ENCODE assay signal across 8 cellular contexts in genomic region chr16:89216315-89217137, GRCh38. TPM values are rescaled to one million over a fixed set of nuclear protein-coding genes. Genes with fewer than 3 reads are reported as not detected.
DNase-seq lines count a peak whose midpoint lies in the region; ATAC-seq and TF ChIP-seq lines count a peak whose summit lies in the region.

No MANE protein-coding gene starts in this region.

- peak overlapping the region; percentile 90 for H3K4me3 Mint-ChIP-seq in activated naive CD4-positive, alpha-beta T cell treated with anti-CD3 and anti-CD28 coated beads, Interleukin-2, amount 10 ng/mL, durations not matched to agents 7 days and 5 days

- ATAC-seq in HG02588 (IDR thresholded peaks at IDR 0.05; ENCODE audit: unreplicated experiment): no peak

- H3K27me3 ChIP-seq in neutrophil (no peaks in the 10 kb centered on the region), stomach smooth muscle (ENCODE audit: control insufficient read depth in 1 of 2, insufficient read depth in 2 of 2, low read length in 2 of 2) (no peaks in the 10 kb centered on the region)

- H3K9me3 Mint-ChIP-seq in activated naive CD4-positive, alpha-beta T cell treated with anti-CD3 and anti-CD28 coated beads, Interleukin-2, amount 10 ng/mL, durations not matched to agents 7 days and 5 days: no peaks in the 10 kb centered on the region

- peak overlapping the region; percentile 85 for H3K27ac ChIP-seq in KOPT-K1 (ENCODE audit: low read depth, low read length, poor library complexity, severe bottlenecking)
- peak overlapping the region; percentile 99 for H3K27ac ChIP-seq in neutrophil
- H3K27ac ChIP-seq in stomach smooth muscle (ENCODE audit: low read length): peak overlapping the region; percentile 95

- peaks cover 18 to 19% of the 10 kb centered on the region in 2 experiments for H3K4me1 ChIP-seq in neutrophil (ENCODE audit: control insufficient read depth in 1 of 2, insufficient read depth in 1 of 2, low read depth in 1 of 2, low read length in 1 of 2)
- peaks cover 6% of the 10 kb centered on the region for H3K4me1 ChIP-seq in stomach smooth muscle (ENCODE audit: control insufficient read depth, insufficient read depth, low read length)

- peak overlapping the region; percentile 81 for H3K27ac Mint-ChIP-seq in activated naive CD4-positive, alpha-beta T cell treated with anti-CD3 and anti-CD28 coated beads, Interleukin-2, amount 10 ng/mL, durations not matched to agents 7 days and 5 days

- peaks cover 27% of the 10 kb centered on the region for H3K4me1 Mint-ChIP-seq in activated naive CD4-positive, alpha-beta T cell treated with anti-CD3 and anti-CD28 coated beads, Interleukin-2, amount 10 ng/mL, durations not matched to agents 7 days and 5 days

- H3K4me3 ChIP-seq in neutrophil (ENCODE audit: low read depth in 1 of 2, low read length in 1 of 2) (peak overlapping the region; percentile 80 to 95), stomach smooth muscle (ENCODE audit: low read length in 2 of 2) (peak overlapping the region; percentile 89 to 94)

- H3K9ac ChIP-seq in stomach smooth muscle (ENCODE audit: low read length in 2 of 2): peak overlapping the region; percentile 93 to 95

- peaks cover 3% of the 10 kb centered on the region for H3K27me3 Mint-ChIP-seq in activated naive CD4-positive, alpha-beta T cell treated with anti-CD3 and anti-CD28 coated beads, Interleukin-2, amount 10 ng/mL, durations not matched to agents 7 days and 5 days

- CTCF ChIA-PET in activated naive CD4-positive, alpha-beta T cell treated with anti-CD3 and anti-CD28 coated beads, Interleukin-2, amount 10 ng/mL, durations not matched to agents 7 days and 5 days (lab: Charles Lee): interaction anchor here (0.8 to 1.5 kb wide), 4 partner anchors 272 to 406 kb away, joined by 3 to 5 read pairs (median 4); no protein-coding TSS in a partner anchor

- H3K9me3 ChIP-seq in KOPT-K1 (ENCODE audit: insufficient read depth, low read length, poor library complexity, severe bottlenecking): no peaks in the 10 kb centered on the region
- H3K9me3 ChIP-seq in neutrophil: no peaks in the 10 kb centered on the region
- no peaks in the 10 kb centered on the region for H3K9me3 ChIP-seq in stomach smooth muscle (ENCODE audit: control insufficient read depth in 2 of 2, low read length in 2 of 2)

- H3K36me3 Mint-ChIP-seq in activated naive CD4-positive, alpha-beta T cell treated with anti-CD3 and anti-CD28 coated beads, Interleukin-2, amount 10 ng/mL, durations not matched to agents 7 days and 5 days: peaks cover 4% of the 10 kb centered on the region

- H3K36me3 ChIP-seq in KOPT-K1 (ENCODE audit: insufficient read depth, low read length) (peaks cover 13% of the 10 kb centered on the region; the same call in 1 of the 2 replicates), neutrophil (peaks cover 6% of the 10 kb centered on the region), stomach smooth muscle (ENCODE audit: control insufficient read depth in 2 of 2, insufficient read depth in 2 of 2, low read length in 2 of 2) (peaks cover 12 to 15% of the 10 kb centered on the region in 2 donors)

- peak; percentile 58 for TF ChIP-seq CTCF in neutrophil (IDR thresholded peaks at IDR 0.05)

- DNase-seq in GDM1 (lab: John Stamatoyannopoulos, UW) (peak; percentile 38), SK-N-DZ (ENCODE audit: low spot score) (peak; percentile 79), germinal center (ENCODE audit: low spot score) (peak; percentile 82)
- peak; percentile 91 for DNase-seq in activated naive CD4-positive, alpha-beta T cell treated with anti-CD3 and anti-CD28 coated beads, Interleukin-2, amount 10 ng/mL, durations not matched to agents 7 days and 5 days

RNA-seq across cellular contexts. Expression of gene ZNF778, which starts 1.0 kb away (rescaled TPM):
- polyA plus RNA-seq in SK-N-DZ (2014; cell fraction: cytosol; rRNA removed): 6.4 and 9.0 TPM in 2 replicates
- 3.7 and 12.1 TPM in 2 replicates for polyA plus RNA-seq in SK-N-DZ (2014; cell fraction: nucleus; rRNA removed)

RNA-seq across cellular contexts. Expression of gene SLC22A31, which starts 16.2 kb away (rescaled TPM):
- not detected in 2 replicates for polyA plus RNA-seq in SK-N-DZ (2014; cell fraction: cytosol; rRNA removed)
- polyA plus RNA-seq in SK-N-DZ (2014; cell fraction: nucleus; rRNA removed): 0.49 and 2.2 TPM in 2 replicates

RNA-seq across cellular contexts. Expression of gene CDH15, which starts 45.0 kb away (rescaled TPM):
- polyA plus RNA-seq in SK-N-DZ (2014; cell fraction: cytosol; rRNA removed): 0.26 TPM in 1 of 2 replicates, not detected in the other
- polyA plus RNA-seq in SK-N-DZ (2014; cell fraction: nucleus; rRNA removed): 0.08 and 0.28 TPM in 2 replicates

Comparison
In these comparisons a context has a peak if more than half of its experiments do, and no peak if none do; other contexts are left out.
1. DNase-seq: peak in every context shown above with its lines; median percentile 91 in activated naive CD4-positive, alpha-beta T cell treated with anti-CD3 and anti-CD28 coated beads, Interleukin-2, amount 10 ng/mL, durations not matched to agents 7 days and 5 days; 82 in germinal center; 79 in SK-N-DZ; 38 in GDM1.